ENCODE assay signal across 9 cellular contexts in the genomic region with DNA sequence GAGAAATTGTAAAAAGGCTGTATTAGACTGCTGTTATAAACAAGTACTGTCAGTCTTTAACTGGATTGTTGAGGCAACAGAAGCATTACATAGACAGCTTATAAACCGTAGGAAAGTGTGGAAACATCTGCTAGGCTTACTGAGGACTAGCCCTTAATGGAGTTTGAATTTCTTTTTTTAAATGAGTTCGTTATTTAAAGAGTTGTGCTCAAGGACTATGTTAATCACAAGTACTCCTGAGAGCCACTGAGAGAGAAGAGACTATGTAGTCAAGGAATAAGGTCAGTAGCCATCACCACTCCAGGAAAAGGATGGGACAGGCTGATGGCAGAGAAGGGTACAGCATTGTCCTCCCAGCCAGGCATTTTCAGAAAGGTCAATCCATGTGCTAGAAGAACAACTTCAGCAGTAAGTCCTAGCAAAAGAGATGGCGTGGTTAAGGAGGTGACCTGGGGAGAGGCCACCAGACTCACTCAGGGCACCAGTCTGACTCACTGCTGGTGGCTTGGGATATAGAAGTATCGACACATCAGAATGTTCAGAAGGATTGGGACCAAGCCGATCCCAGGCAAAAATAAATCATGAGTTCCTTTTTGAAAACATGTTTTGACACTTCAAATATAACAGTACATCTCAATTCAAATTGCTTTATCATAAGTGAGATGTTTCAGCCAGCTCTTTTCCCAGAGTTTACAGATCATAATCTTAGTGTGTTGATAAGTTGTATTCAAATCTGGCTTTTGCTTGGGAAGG. TPM values are rescaled to one million over a fixed set of nuclear protein-coding genes. Genes with fewer than 3 reads are reported as not detected.
A peak's percentile ranks its signal among the peaks of the same experiment; 100 is the strongest.
DNase-seq lines count a peak whose midpoint lies in the region; ATAC-seq and TF ChIP-seq lines count a peak whose summit lies in the region.
"Had no signal": no experiment of that assay in that cellular context is flagged by ENCODE, and none has a peak within 500 bp of the region (broad histone marks: within the 10 kb centered on the region; RNA-seq: fewer than 3 reads in every experiment).

No MANE protein-coding gene starts in this region.

- H3K4me1 ChIP-seq in CD8-positive, alpha-beta T cell (ENCODE audit: insufficient read depth, low read length) = peaks cover 25% of the 10 kb centered on the region
- peaks cover 6 to 13% of the 10 kb centered on the region in 2 donors for H3K4me1 ChIP-seq in adrenal gland (replicated peaks in 1 of 2)

- no peak overlapping the region for H3K27ac ChIP-seq in CD8-positive, alpha-beta T cell (ENCODE audit: low read depth, low read length)
- H3K27ac ChIP-seq in adrenal gland = peak overlapping the region in 1 of 5 donors; percentile 7
- H3K27ac ChIP-seq: lower lobe of right lung had no signal

- TF ChIP-seq CTCF in CD8-positive, alpha-beta T cell (IDR thresholded peaks at IDR 0.05) = no peak
- TF ChIP-seq CTCF in activated B cell treated with CpG ODN at 0.5 μM for 24 hours (IDR thresholded peaks at IDR 0.05) (no peak), adrenal gland (IDR thresholded peaks at IDR 0.05) (no peak)

- no peaks in the 10 kb centered on the region for H3K27me3 Mint-ChIP-seq in CD8-positive, alpha-beta T cell (ENCODE audit: low read depth)
- no peaks in the 10 kb centered on the region for H3K27me3 Mint-ChIP-seq in activated B cell treated with CpG ODN at 0.5 μM for 24 hours

- ATAC-seq in CD8-positive, alpha-beta T cell = no peak
- peak; percentile 26 for ATAC-seq in HG02870 (IDR thresholded peaks at IDR 0.05; ENCODE audit: unreplicated experiment)
- ATAC-seq in activated B cell treated with CpG ODN at 0.5 μM for 24 hours (ENCODE audit: low read depth) = no peak

- H3K9me3 Mint-ChIP-seq in CD8-positive, alpha-beta T cell = no peaks in the 10 kb centered on the region
- no peaks in the 10 kb centered on the region for H3K9me3 Mint-ChIP-seq in activated B cell treated with CpG ODN at 0.5 μM for 24 hours

- WGBS in adrenal gland, 4 donors = 49 to 58% (median 56%) methylated on average over 5 of the region's 5 CpGs

- no peaks in the 10 kb centered on the region for H3K9me3 ChIP-seq in CD8-positive, alpha-beta T cell (ENCODE audit: low read length)
- no peaks in the 10 kb centered on the region for H3K9me3 ChIP-seq in adrenal gland (replicated peaks in 1 of 3)
- H3K9me3 ChIP-seq: lower lobe of right lung had no signal

- no peak for DNase-seq in CD8-positive, alpha-beta T cell
- DNase-seq in activated B cell treated with CpG ODN at 0.5 μM for 24 hours (no peak), kidney tubule cell (ENCODE audit: low spot score) (peak; percentile 52), adrenal gland (no peak), NCI-H2196 (lab: John Stamatoyannopoulos, UW; ENCODE audit: unreplicated experiment) (no peak), NCI-H1436 treated with DMSO at 0.1 percent for 48 hours (lab: John Stamatoyannopoulos, UW) (no peak)
- no peak for DNase-seq in NK-92 treated with Interleukin-12 subunit alpha and Interleukin-12 subunit beta, amount 100 ng/mL, for 24 hours (lab: John Stamatoyannopoulos, UW)
- DNase-seq: lower lobe of right lung had no signal

- CTCF ChIA-PET in CD8-positive, alpha-beta T cell (lab: Charles Lee) = interaction anchor here (1.2 kb wide), 1 partner anchor 58 kb away, joined by 3 read pairs; no protein-coding TSS in a partner anchor
- CTCF ChIA-PET in activated B cell treated with CpG ODN at 0.5 μM for 24 hours (lab: Charles Lee) = interaction anchor here (1.3 kb wide), 1 partner anchor 1276 kb away, joined by 3 read pairs; no protein-coding TSS in a partner anchor

- H3K4me1 Mint-ChIP-seq in CD8-positive, alpha-beta T cell (ENCODE audit: low read depth) = peaks cover 55% of the 10 kb centered on the region
- H3K4me1 Mint-ChIP-seq in activated B cell treated with CpG ODN at 0.5 μM for 24 hours = peaks cover 48% of the 10 kb centered on the region

- POLR2A ChIA-PET in CD8-positive, alpha-beta T cell (lab: Charles Lee) = interaction anchor here (0.7 to 1.0 kb wide), 2 partner anchors 8 to 285 kb away, joined by 3 to 4 read pairs; no protein-coding TSS in a partner anchor
- POLR2A ChIA-PET in activated B cell treated with CpG ODN at 0.5 μM for 24 hours (lab: Charles Lee) = interaction anchor here (0.6 to 9.5 kb wide), 4 partner anchors 10 to 151 kb away, joined by 3 to 180 read pairs (median 4); a partner anchor contains a TSS

- H3K27me3 ChIP-seq in CD8-positive, alpha-beta T cell (ENCODE audit: insufficient read depth, low read length) = no peaks in the 10 kb centered on the region
- no peaks in the 10 kb centered on the region for H3K27me3 ChIP-seq in adrenal gland

- no peak overlapping the region for H3K4me3 ChIP-seq in CD8-positive, alpha-beta T cell (ENCODE audit: low read depth, low read length)
- H3K4me3 ChIP-seq in adrenal gland = no peak overlapping the region
- H3K4me3 ChIP-seq: lower lobe of right lung had no signal

- H3K36me3 ChIP-seq in CD8-positive, alpha-beta T cell (ENCODE audit: insufficient read depth, low read length) = peaks cover 27% of the 10 kb centered on the region
- peaks cover 0 to 40% of the 10 kb centered on the region in 2 donors for H3K36me3 ChIP-seq in adrenal gland (replicated peaks in 1 of 2)

- intact Hi-C loops in CD8-positive, alpha-beta T cell (cut with DNase I, micrococcal nuclease) = loop anchor here in 1 of 2 experiments (5.0 to 10.0 kb wide), 2 partner anchors 691 to 1094 kb away; no protein-coding TSS in a partner anchor
- intact Hi-C loops in activated B cell treated with CpG ODN at 0.5 μM for 24 hours (cut with micrococcal nuclease) = no loop called here
- intact Hi-C loops in adrenal gland (cut with DNase I) = no loop called here

- peaks cover 47% of the 10 kb centered on the region for H3K36me3 Mint-ChIP-seq in CD8-positive, alpha-beta T cell
- H3K36me3 Mint-ChIP-seq in activated B cell treated with CpG ODN at 0.5 μM for 24 hours (ENCODE audit: low read depth) = peaks cover 51% of the 10 kb centered on the region

- no peak overlapping the region for H3K4me3 Mint-ChIP-seq in CD8-positive, alpha-beta T cell
- no peak overlapping the region for H3K4me3 Mint-ChIP-seq in activated B cell treated with CpG ODN at 0.5 μM for 24 hours

- TF ChIP-seq POLR2A in adrenal gland (IDR thresholded peaks at IDR 0.05) = no peak

- H3K27ac Mint-ChIP-seq in CD8-positive, alpha-beta T cell = peak overlapping the region; percentile 81
- H3K27ac Mint-ChIP-seq in activated B cell treated with CpG ODN at 0.5 μM for 24 hours = peak overlapping the region; percentile 99

RNA-seq across cellular contexts. Expression of a gene that starts 6.4 kb away (rescaled TPM):
- total RNA-seq in CD8-positive, alpha-beta T cell = 1,000 to 10,000 TPM; 3,006 to 3,159 TPM
- total RNA-seq in activated B cell treated with CpG ODN at 0.5 μM for 24 hours = 2,505 and 3,226 TPM in 2 replicates
- total RNA-seq in adrenal gland = 1,000 to 10,000 TPM in 2 of 8 donors, 100 to 1,000 TPM in 6; 686 to 1,861 (median 832) TPM
- polyA plus RNA-seq in adrenal gland = 1,000 to 10,000 TPM in 1 of 3 donors, 100 to 1,000 TPM in 2; 901 to 1,022 (median 931) TPM

RNA-seq across cellular contexts. Expression of a gene that starts 22.4 kb away (rescaled TPM):
- total RNA-seq in CD8-positive, alpha-beta T cell = 10 to 100 TPM in 1 of 2 experiments, 1 to 10 TPM in 1; 10.0 to 11.8 TPM
- total RNA-seq in activated B cell treated with CpG ODN at 0.5 μM for 24 hours (8.1 and 8.2 TPM in 2 replicates), adrenal gland (10 to 100 TPM in 7 of 8 donors, 1 to 10 TPM in 1; 8.7 to 32.8 (median 14.9) TPM)
- polyA plus RNA-seq in adrenal gland = 10 to 100 TPM; 10.1 to 10.5 (median 10.2) TPM
